18 cellular contexts compared by ENCODE assay signal in genomic region chr7:39338716-39339115, GRCh38.
DNase-seq lines count a peak whose midpoint lies in the region; ATAC-seq, FAIRE-seq and TF ChIP-seq lines count a peak whose summit lies in the region.
"Had no signal": no experiment of that assay in that cellular context is flagged by ENCODE, and none has a peak within 500 bp of the region (broad histone marks: within the 10 kb centered on the region; RNA-seq: fewer than 3 reads in every experiment).

No MANE protein-coding gene starts in this region.

- H3K27me3 ChIP-seq in GM12878 (replicated peaks in 1 of 2; ENCODE audit: control insufficient read depth in 2 of 2, insufficient read depth in 2 of 2, low read length in 1 of 2) = no peaks in the 10 kb centered on the region

- RAD21 ChIA-PET in GM12878 (lab: Charles Lee; ENCODE audit: unreplicated experiment) = interaction anchor here (0.7 kb wide), 1 partner anchor 64 kb away, joined by 3 read pairs; no protein-coding TSS in a partner anchor

- BruUV-seq in GM12878 (replicated peaks; lab: Mats Ljungman, UMichigan) = no TSS peak

- ATAC-seq in A549 = no peak
- peak; percentile 60 for ATAC-seq in GM12878
- ATAC-seq in GM18868 (IDR thresholded peaks at IDR 0.05; ENCODE audit: unreplicated experiment) = no peak
- ATAC-seq: K562 had no signal

- TF ChIP-seq CTCF in A549 (IDR thresholded peaks at IDR 0.05) (no peak), GM13976 (IDR thresholded peaks at IDR 0.05; ENCODE audit: borderline replicate concordance, control extremely low read depth, extremely low read depth, insufficient read depth, missing control alignments) (no peak), HEK293 (tag by site-specific recombination; IDR thresholded peaks at IDR 0.05) (no peak), GM12878 (IDR thresholded peaks at IDR 0.05 in 2 of 3, conservative IDR thresholded peaks at IDR 0.05 in 1 of 3; ENCODE audit: control insufficient read depth in 2 of 3, extremely low read depth in 1 of 3, insufficient read depth in 1 of 3, low read depth in 3 of 3, low read length in 3 of 3) (no peak)

- H3K9me3 ChIP-seq in A549 (no peaks in the 10 kb centered on the region), HEK293 (ENCODE audit: control insufficient read depth, insufficient read depth, low read depth, low read length) (no peaks in the 10 kb centered on the region), GM12878 (replicated peaks; ENCODE audit: control insufficient read depth, insufficient read depth, low read length) (no peaks in the 10 kb centered on the region)
- H3K9me3 ChIP-seq: Caco-2 had no signal

- H3K36me3 ChIP-seq in HEK293 (ENCODE audit: control insufficient read depth in 2 of 2, insufficient read depth in 1 of 2, low read length in 2 of 2) = no peaks in the 10 kb centered on the region
- H3K36me3 ChIP-seq in GM12878 (ENCODE audit: control insufficient read depth in 2 of 2, insufficient read depth in 2 of 2, low read length in 1 of 2) = no peaks in the 10 kb centered on the region

- in situ Hi-C loops in GM13976 (cut with MboI; ENCODE audit: low sequenced_read_pairs, unreplicated experiment) = no loop called here
- in situ Hi-C loops in GM12878 (cut with MboI) = no loop called here

- no peak overlapping the region for H3K4me2 ChIP-seq in A549
- no peak overlapping the region for H3K4me2 ChIP-seq in GM12878 (ENCODE audit: control insufficient read depth, insufficient read depth)

- H4K20me1 ChIP-seq in GM12878 (ENCODE audit: control insufficient read depth, insufficient read depth) = no peaks in the 10 kb centered on the region

- H2AFZ ChIP-seq in GM12878 (ENCODE audit: control insufficient read depth, low read depth, low read length) = no peak overlapping the region
- H2AFZ ChIP-seq: GM23248 had no signal

- DNase-seq in A549 (ENCODE audit: low read depth in 1 of 2, low spot score in 1 of 2) (no peak), GM13976 (ENCODE audit: low spot score) (peak; percentile 29), GM12878 (ENCODE audit: low read depth, low spot score) (no peak), GF-D8 (lab: John Stamatoyannopoulos, UW) (no peak)
- DNase-seq: AML-193; Caco-2; CD4-positive, alpha-beta T cell; GM23248; HCEC 1CT had no signal

- CTCF ChIA-PET in A549 (lab: Yijun Ruan, JAX) = no interaction called here
- CTCF ChIA-PET in HEK293 (lab: Yijun Ruan, JAX) = no interaction called here
- CTCF ChIA-PET in GM12878 (lab: Yijun Ruan, JAX) = no interaction called here

- FAIRE-seq in A549 (lab: Jason Lieb, UNC) = no peak
- no peak for FAIRE-seq in GM12878 (lab: Jason Lieb, UNC)
- FAIRE-seq: A204.1, D721Med, G401.6, H54, K562 had no signal

- H3K79me2 ChIP-seq in GM12878 (ENCODE audit: control insufficient read depth, insufficient read depth, low read length) = no peaks in the 10 kb centered on the region

- H3K27ac ChIP-seq in A549 (no peak overlapping the region), HEK293 (ENCODE audit: extremely low read depth, low read depth, low read length) (no peak overlapping the region), GM12878 (ENCODE audit: control insufficient read depth, insufficient read depth) (no peak overlapping the region)
- H3K27ac ChIP-seq: C4-2B, GM23248, HL-60 had no signal

- TF ChIP-seq RAD21 in A549 (conservative IDR thresholded peaks at IDR 0.05 in 1 of 2, IDR thresholded peaks at IDR 0.05 in 1 of 2) (no peak), GM12878 (IDR thresholded peaks at IDR 0.05; ENCODE audit: insufficient read depth, low read depth, low read length) (no peak)

- TF ChIP-seq POLR2A in A549 (IDR thresholded peaks at IDR 0.05; ENCODE audit: low read length) (no peak), GM12878 (IDR thresholded peaks at IDR 0.05; ENCODE audit: low read depth, low read length) (no peak)

- H3K4me3 ChIP-seq in A549 = no peak overlapping the region
- no peak overlapping the region for H3K4me3 ChIP-seq in HEK293 (ENCODE audit: low read depth, low read length)
- no peak overlapping the region for H3K4me3 ChIP-seq in GM12878
- H3K4me3 ChIP-seq: GM23248, K562 had no signal

- intact Hi-C loops in GM12878 (cut with micrococcal nuclease; ENCODE audit: unreplicated experiment) = no loop called here

- POLR2A ChIA-PET in A549 (lab: Yijun Ruan, JAX) = no interaction called here
- POLR2A ChIA-PET in HEK293 (lab: Yijun Ruan, JAX) = no interaction called here
- POLR2A ChIA-PET in GM12878 (lab: Charles Lee) = no interaction called here

- 10% methylated on average over 2 of the region's 2 CpGs for WGBS in A549 (ENCODE audit: missing lambda C conversion rate)
- 14% methylated on average over 2 of the region's 2 CpGs for WGBS in GM12878 (ENCODE audit: insufficient coverage, insufficient replicate concordance, low lambda C conversion rate, missing lambda C conversion rate)

- H3K9ac ChIP-seq in GM12878 (ENCODE audit: control insufficient read depth, insufficient read depth, low read length) = no peak overlapping the region
- H3K9ac ChIP-seq: GM23248 had no signal

- no peak for TF ChIP-seq EP300 in A549 (IDR thresholded peaks at IDR 0.05)
- no peak for TF ChIP-seq EP300 in GM12878 (IDR thresholded peaks at IDR 0.05; ENCODE audit: borderline replicate concordance in 1 of 2, control insufficient read depth in 1 of 2, low read depth in 2 of 2, low read length in 2 of 2)

- H3K4me1 ChIP-seq in A549 = no peaks in the 10 kb centered on the region
- no peaks in the 10 kb centered on the region for H3K4me1 ChIP-seq in HEK293 (ENCODE audit: control insufficient read depth, insufficient read depth, low read length)
- no peaks in the 10 kb centered on the region for H3K4me1 ChIP-seq in GM12878 (ENCODE audit: control insufficient read depth, insufficient read depth, low read length)
- H3K4me1 ChIP-seq: Caco-2 had no signal

- SMC1A ChIA-PET in GM12878 (lab: Charles Lee; ENCODE audit: uncharacterized antibody, unreplicated experiment) = interaction anchor here (0.7 to 1.0 kb wide), 2 partner anchors 23 to 634 kb away, joined by 3 read pairs; no protein-coding TSS in a partner anchor

TF ChIP-seq in HEK293, 187 proteins besides CTCF, POLR2A, EP300 and RAD21 (continues in another document):
- TF ChIP-seq, protein P1, sequence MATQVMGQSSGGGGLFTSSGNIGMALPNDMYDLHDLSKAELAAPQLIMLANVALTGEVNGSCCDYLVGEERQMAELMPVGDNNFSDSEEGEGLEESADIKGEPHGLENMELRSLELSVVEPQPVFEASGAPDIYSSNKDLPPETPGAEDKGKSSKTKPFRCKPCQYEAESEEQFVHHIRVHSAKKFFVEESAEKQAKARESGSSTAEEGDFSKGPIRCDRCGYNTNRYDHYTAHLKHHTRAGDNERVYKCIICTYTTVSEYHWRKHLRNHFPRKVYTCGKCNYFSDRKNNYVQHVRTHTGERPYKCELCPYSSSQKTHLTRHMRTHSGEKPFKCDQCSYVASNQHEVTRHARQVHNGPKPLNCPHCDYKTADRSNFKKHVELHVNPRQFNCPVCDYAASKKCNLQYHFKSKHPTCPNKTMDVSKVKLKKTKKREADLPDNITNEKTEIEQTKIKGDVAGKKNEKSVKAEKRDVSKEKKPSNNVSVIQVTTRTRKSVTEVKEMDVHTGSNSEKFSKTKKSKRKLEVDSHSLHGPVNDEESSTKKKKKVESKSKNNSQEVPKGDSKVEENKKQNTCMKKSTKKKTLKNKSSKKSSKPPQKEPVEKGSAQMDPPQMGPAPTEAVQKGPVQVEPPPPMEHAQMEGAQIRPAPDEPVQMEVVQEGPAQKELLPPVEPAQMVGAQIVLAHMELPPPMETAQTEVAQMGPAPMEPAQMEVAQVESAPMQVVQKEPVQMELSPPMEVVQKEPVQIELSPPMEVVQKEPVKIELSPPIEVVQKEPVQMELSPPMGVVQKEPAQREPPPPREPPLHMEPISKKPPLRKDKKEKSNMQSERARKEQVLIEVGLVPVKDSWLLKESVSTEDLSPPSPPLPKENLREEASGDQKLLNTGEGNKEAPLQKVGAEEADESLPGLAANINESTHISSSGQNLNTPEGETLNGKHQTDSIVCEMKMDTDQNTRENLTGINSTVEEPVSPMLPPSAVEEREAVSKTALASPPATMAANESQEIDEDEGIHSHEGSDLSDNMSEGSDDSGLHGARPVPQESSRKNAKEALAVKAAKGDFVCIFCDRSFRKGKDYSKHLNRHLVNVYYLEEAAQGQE (tag by site-specific recombination; IDR thresholded peaks at IDR 0.05) = peak; percentile 80
- TF ChIP-seq ZNF292 (tag by site-specific recombination; IDR thresholded peaks at IDR 0.05; ENCODE audit: borderline replicate concordance, low read depth) = no peak
- no peak for TF ChIP-seq ZBTB7A (tag by site-specific recombination; IDR thresholded peaks at IDR 0.05; ENCODE audit: low read depth)

TF ChIP-seq in GM12878, 131 proteins besides CTCF, POLR2A, EP300 and RAD21:
- peak; percentile 46 for TF ChIP-seq ATF7 (IDR thresholded peaks at IDR 0.05; ENCODE audit: low read depth)
- TF ChIP-seq, protein P1 (IDR thresholded peaks at IDR 0.05; ENCODE audit: low read depth, low read length) = peak; percentile 84
- no peak for TF ChIP-seq NFIC (IDR thresholded peaks at IDR 0.05; ENCODE audit: low read depth, low read length)
